In the genomic region with DNA sequence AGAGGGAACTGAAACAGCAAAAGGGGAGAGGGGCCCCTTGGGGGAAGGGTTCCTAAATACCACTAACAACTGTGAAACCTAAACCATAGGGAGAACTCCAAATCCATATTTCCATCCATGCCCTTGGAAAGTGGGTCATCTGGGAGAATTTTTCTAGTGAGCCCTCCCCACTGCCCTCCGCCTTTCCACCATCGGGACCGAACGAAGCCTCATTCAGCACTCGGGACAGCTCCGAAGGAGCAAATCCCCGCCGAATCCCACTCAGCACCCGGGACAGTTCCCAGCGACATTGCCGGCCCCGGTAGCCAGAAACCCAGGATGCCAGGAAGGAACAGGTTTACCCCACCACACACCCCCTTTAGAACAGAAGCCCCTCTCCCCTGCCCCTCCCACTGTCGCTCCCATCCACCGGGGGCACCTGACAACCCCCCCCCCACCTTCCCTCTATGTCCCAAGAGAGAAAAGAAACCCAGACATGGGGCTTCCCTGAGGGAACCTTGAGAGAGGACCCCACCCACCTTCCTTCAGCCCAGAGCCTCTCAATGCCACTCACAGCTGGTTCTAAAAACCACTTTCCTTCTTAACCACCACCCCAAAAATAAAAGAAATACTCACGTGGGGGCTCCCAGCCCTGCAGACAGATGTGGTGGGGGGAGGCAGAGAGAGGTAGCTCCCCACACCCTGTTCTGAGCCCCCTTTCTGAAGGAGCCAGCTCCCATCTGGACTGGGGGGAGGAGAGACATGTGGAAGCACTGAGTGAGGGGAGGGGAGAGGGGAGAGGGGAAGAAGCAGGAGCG, we compare ENCODE assay signal across 1 cellular context.
TF ChIP-seq lines count a peak whose summit lies in the region.

No MANE protein-coding gene starts in this region.

TF ChIP-seq in HepG2, 621 proteins besides CTCF, POLR2A, EP300 and RAD21 (continued from another document and continues in another):
- TF ChIP-seq, protein P1, sequence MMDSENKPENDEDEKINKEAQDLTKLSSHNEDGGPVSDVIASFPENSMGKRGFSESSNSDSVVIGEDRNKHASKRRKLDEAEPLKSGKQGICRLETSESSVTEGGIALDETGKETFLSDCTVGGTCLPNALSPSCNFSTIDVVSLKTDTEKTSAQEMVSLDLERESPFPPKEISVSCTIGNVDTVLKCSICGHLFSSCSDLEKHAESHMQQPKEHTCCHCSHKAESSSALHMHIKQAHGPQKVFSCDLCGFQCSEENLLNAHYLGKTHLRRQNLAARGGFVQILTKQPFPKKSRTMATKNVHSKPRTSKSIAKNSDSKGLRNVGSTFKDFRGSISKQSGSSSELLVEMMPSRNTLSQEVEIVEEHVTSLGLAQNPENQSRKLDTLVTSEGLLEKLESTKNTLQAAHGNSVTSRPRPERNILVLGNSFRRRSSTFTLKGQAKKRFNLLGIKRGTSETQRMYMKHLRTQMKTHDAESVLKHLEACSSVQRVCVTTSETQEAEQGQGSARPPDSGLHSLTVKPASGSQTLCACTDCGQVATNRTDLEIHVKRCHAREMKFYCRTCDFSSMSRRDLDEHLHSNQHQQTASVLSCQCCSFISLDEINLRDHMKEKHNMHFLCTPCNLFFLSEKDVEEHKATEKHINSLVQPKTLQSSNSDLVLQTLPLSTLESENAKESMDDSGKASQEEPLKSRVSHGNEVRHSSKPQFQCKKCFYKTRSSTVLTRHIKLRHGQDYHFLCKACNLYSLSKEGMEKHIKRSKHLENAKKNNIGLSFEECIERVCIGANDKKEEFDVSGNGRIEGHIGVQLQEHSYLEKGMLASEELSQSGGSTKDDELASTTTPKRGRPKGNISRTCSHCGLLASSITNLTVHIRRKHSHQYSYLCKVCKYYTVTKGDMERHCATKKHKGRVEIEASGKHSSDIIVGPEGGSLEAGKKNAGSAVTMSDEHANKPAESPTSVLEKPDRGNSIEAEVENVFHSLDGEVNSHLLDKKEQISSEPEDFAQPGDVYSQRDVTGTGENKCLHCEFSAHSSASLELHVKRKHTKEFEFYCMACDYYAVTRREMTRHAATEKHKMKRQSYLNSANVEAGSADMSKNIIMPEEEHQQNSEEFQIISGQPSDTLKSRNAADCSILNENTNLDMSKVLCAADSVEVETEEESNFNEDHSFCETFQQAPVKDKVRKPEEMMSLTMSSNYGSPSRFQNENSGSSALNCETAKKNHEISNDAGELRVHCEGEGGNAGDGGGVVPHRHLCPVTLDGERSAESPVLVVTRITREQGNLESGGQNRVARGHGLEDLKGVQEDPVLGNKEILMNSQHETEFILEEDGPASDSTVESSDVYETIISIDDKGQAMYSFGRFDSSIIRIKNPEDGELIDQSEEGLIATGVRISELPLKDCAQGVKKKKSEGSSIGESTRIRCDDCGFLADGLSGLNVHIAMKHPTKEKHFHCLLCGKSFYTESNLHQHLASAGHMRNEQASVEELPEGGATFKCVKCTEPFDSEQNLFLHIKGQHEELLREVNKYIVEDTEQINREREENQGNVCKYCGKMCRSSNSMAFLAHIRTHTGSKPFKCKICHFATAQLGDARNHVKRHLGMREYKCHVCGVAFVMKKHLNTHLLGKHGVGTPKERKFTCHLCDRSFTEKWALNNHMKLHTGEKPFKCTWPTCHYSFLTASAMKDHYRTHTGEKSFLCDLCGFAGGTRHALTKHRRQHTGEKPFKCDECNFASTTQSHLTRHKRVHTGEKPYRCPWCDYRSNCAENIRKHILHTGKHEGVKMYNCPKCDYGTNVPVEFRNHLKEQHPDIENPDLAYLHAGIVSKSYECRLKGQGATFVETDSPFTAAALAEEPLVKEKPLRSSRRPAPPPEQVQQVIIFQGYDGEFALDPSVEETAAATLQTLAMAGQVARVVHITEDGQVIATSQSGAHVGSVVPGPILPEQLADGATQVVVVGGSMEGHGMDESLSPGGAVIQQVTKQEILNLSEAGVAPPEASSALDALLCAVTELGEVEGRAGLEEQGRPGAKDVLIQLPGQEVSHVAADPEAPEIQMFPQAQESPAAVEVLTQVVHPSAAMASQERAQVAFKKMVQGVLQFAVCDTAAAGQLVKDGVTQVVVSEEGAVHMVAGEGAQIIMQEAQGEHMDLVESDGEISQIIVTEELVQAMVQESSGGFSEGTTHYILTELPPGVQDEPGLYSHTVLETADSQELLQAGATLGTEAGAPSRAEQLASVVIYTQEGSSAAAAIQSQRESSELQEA (CRISPR knock-in tag; IDR thresholded peaks at IDR 0.05; ENCODE audit: not compliant biosample characterization) = peak; percentile 95
- TF ChIP-seq REL (CRISPR knock-in tag; conservative IDR thresholded peaks at IDR 0.05) (peak; percentile 96), ZNF543 (CRISPR knock-in tag; IDR thresholded peaks at IDR 0.05) (peak; percentile 97), ZNF484 (CRISPR knock-in tag; IDR thresholded peaks at IDR 0.05; ENCODE audit: borderline replicate concordance, low read depth) (peak; percentile 79; the same call in 1 of the 2 replicates), ZNF766 (CRISPR knock-in tag; IDR thresholded peaks at IDR 0.05; ENCODE audit: borderline replicate concordance) (peak; percentile 99), MAFK (conservative IDR thresholded peaks at IDR 0.05 in 1 of 2, IDR thresholded peaks at IDR 0.05 in 1 of 2; ENCODE audit: low read length in 2 of 2) (no peak), KAT7 (CRISPR knock-in tag; IDR thresholded peaks at IDR 0.05; ENCODE audit: borderline replicate concordance) (0 out of 2 replicates have a peak, but pooled peaks have one; percentile 41), MYC (CRISPR knock-in tag; IDR thresholded peaks at IDR 0.05; ENCODE audit: borderline replicate concordance) (peak; percentile 78), RXRA (CRISPR knock-in tag; IDR thresholded peaks at IDR 0.05) (peak; percentile 73), ATF1 (CRISPR knock-in tag; IDR thresholded peaks at IDR 0.05) (no peak), ETV6 (CRISPR knock-in tag; conservative IDR thresholded peaks at IDR 0.05) (peak; percentile 99), ISX (CRISPR knock-in tag; conservative IDR thresholded peaks at IDR 0.05) (peak; percentile 99), HIVEP1 (CRISPR knock-in tag; IDR thresholded peaks at IDR 0.05) (peak; percentile 68; the same call in 1 of the 2 replicates), ZNF577 (CRISPR knock-in tag; IDR thresholded peaks at IDR 0.05; ENCODE audit: borderline replicate concordance, low read depth) (peak; percentile 97; the same call in 1 of the 2 replicates), ZNF737 (CRISPR knock-in tag; IDR thresholded peaks at IDR 0.05; ENCODE audit: borderline replicate concordance) (peak; percentile 99), ATAD3A (CRISPR knock-in tag; IDR thresholded peaks at IDR 0.05) (peak; percentile 98), ZNF773 (CRISPR knock-in tag; IDR thresholded peaks at IDR 0.05; ENCODE audit: borderline replicate concordance) (peak; percentile 99), ZSCAN12 (CRISPR knock-in tag; IDR thresholded peaks at IDR 0.05) (peak; percentile 99), NAIF1 (CRISPR knock-in tag; IDR thresholded peaks at IDR 0.05; ENCODE audit: borderline replicate concordance) (peak; percentile 93), ZBTB7B (CRISPR knock-in tag; IDR thresholded peaks at IDR 0.05) (peak; percentile 97), DR1 (CRISPR knock-in tag; IDR thresholded peaks at IDR 0.05) (0 out of 2 replicates have a peak, but pooled peaks have one; percentile 32), RELA (CRISPR knock-in tag; IDR thresholded peaks at IDR 0.05) (peak; percentile 87; the same call in 1 of the 2 replicates), ZKSCAN5 (CRISPR knock-in tag; IDR thresholded peaks at IDR 0.05) (peak; percentile 90), RFXANK (CRISPR knock-in tag; IDR thresholded peaks at IDR 0.05) (peak; percentile 97), RBAK (CRISPR knock-in tag; IDR thresholded peaks at IDR 0.05) (peak; percentile 79)
- TF ChIP-seq, protein P2, sequence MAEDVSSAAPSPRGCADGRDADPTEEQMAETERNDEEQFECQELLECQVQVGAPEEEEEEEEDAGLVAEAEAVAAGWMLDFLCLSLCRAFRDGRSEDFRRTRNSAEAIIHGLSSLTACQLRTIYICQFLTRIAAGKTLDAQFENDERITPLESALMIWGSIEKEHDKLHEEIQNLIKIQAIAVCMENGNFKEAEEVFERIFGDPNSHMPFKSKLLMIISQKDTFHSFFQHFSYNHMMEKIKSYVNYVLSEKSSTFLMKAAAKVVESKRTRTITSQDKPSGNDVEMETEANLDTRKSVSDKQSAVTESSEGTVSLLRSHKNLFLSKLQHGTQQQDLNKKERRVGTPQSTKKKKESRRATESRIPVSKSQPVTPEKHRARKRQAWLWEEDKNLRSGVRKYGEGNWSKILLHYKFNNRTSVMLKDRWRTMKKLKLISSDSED (CRISPR knock-in tag; IDR thresholded peaks at IDR 0.05) = peak; percentile 83; the same call in 1 of the 2 replicates
- TF ChIP-seq, protein P3, sequence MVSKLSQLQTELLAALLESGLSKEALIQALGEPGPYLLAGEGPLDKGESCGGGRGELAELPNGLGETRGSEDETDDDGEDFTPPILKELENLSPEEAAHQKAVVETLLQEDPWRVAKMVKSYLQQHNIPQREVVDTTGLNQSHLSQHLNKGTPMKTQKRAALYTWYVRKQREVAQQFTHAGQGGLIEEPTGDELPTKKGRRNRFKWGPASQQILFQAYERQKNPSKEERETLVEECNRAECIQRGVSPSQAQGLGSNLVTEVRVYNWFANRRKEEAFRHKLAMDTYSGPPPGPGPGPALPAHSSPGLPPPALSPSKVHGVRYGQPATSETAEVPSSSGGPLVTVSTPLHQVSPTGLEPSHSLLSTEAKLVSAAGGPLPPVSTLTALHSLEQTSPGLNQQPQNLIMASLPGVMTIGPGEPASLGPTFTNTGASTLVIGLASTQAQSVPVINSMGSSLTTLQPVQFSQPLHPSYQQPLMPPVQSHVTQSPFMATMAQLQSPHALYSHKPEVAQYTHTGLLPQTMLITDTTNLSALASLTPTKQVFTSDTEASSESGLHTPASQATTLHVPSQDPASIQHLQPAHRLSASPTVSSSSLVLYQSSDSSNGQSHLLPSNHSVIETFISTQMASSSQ (IDR thresholded peaks at IDR 0.05; ENCODE audit: low read depth) = no peak
- TF ChIP-seq, protein P3 (CRISPR knock-in tag; IDR thresholded peaks at IDR 0.05; ENCODE audit: borderline replicate concordance) = peak; percentile 62; the same call in 1 of the 2 replicates
- TF ChIP-seq, protein P4, sequence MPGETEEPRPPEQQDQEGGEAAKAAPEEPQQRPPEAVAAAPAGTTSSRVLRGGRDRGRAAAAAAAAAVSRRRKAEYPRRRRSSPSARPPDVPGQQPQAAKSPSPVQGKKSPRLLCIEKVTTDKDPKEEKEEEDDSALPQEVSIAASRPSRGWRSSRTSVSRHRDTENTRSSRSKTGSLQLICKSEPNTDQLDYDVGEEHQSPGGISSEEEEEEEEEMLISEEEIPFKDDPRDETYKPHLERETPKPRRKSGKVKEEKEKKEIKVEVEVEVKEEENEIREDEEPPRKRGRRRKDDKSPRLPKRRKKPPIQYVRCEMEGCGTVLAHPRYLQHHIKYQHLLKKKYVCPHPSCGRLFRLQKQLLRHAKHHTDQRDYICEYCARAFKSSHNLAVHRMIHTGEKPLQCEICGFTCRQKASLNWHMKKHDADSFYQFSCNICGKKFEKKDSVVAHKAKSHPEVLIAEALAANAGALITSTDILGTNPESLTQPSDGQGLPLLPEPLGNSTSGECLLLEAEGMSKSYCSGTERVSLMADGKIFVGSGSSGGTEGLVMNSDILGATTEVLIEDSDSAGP (CRISPR knock-in tag; IDR thresholded peaks at IDR 0.05; ENCODE audit: borderline replicate concordance) = peak; percentile 42
- TF ChIP-seq, protein P5, sequence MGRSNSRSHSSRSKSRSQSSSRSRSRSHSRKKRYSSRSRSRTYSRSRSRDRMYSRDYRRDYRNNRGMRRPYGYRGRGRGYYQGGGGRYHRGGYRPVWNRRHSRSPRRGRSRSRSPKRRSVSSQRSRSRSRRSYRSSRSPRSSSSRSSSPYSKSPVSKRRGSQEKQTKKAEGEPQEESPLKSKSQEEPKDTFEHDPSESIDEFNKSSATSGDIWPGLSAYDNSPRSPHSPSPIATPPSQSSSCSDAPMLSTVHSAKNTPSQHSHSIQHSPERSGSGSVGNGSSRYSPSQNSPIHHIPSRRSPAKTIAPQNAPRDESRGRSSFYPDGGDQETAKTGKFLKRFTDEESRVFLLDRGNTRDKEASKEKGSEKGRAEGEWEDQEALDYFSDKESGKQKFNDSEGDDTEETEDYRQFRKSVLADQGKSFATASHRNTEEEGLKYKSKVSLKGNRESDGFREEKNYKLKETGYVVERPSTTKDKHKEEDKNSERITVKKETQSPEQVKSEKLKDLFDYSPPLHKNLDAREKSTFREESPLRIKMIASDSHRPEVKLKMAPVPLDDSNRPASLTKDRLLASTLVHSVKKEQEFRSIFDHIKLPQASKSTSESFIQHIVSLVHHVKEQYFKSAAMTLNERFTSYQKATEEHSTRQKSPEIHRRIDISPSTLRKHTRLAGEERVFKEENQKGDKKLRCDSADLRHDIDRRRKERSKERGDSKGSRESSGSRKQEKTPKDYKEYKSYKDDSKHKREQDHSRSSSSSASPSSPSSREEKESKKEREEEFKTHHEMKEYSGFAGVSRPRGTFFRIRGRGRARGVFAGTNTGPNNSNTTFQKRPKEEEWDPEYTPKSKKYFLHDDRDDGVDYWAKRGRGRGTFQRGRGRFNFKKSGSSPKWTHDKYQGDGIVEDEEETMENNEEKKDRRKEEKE (IDR thresholded peaks at IDR 0.05) = no peak
- TF ChIP-seq, protein P6, sequence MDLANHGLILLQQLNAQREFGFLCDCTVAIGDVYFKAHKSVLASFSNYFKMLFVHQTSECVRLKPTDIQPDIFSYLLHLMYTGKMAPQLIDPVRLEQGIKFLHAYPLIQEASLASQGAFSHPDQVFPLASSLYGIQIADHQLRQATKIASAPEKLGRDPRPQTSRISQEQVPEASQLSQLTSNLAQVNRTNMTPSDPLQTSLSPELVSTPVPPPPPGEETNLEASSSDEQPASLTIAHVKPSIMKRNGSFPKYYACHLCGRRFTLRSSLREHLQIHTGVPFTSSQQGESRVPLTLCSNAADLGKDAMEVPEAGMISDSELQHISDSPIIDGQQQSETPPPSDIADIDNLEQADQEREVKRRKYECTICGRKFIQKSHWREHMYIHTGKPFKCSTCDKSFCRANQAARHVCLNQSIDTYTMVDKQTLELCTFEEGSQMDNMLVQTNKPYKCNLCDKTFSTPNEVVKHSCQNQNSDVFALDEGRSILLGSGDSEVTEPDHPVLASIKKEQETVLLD (CRISPR knock-in tag; IDR thresholded peaks at IDR 0.05; ENCODE audit: low read depth) = peak; percentile 85
- TF ChIP-seq, protein P7, sequence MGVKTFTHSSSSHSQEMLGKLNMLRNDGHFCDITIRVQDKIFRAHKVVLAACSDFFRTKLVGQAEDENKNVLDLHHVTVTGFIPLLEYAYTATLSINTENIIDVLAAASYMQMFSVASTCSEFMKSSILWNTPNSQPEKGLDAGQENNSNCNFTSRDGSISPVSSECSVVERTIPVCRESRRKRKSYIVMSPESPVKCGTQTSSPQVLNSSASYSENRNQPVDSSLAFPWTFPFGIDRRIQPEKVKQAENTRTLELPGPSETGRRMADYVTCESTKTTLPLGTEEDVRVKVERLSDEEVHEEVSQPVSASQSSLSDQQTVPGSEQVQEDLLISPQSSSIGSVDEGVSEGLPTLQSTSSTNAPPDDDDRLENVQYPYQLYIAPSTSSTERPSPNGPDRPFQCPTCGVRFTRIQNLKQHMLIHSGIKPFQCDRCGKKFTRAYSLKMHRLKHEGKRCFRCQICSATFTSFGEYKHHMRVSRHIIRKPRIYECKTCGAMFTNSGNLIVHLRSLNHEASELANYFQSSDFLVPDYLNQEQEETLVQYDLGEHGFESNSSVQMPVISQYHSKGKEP (CRISPR knock-in tag; IDR thresholded peaks at IDR 0.05) = peak; percentile 99
